Comparison of ENCODE assay signal across 1 cellular context in genomic region chr22:27433585-27434190, GRCh38.
A peak's percentile ranks its signal among the peaks of the same experiment; 100 is the strongest.
TF ChIP-seq lines count a peak whose summit lies in the region.

No MANE protein-coding gene starts in this region.

TF ChIP-seq in HepG2, 621 proteins besides CTCF, POLR2A, EP300 and RAD21 (continued from another document):
- TF ChIP-seq ZNF687 (CRISPR knock-in tag; IDR thresholded peaks at IDR 0.05) (no peak), SRSF1 (optimal IDR thresholded peaks at IDR 0.05; ENCODE audit: low read depth, low read length) (no peak), ZNF749 (CRISPR knock-in tag; IDR thresholded peaks at IDR 0.05; ENCODE audit: borderline replicate concordance) (no peak), ZNF224 (CRISPR knock-in tag; IDR thresholded peaks at IDR 0.05) (no peak), ZFYVE20 (CRISPR knock-in tag; IDR thresholded peaks at IDR 0.05; ENCODE audit: borderline replicate concordance, low read depth) (no peak), RBM22 (optimal IDR thresholded peaks at IDR 0.05; ENCODE audit: low read length) (no peak), ZNF280D (CRISPR knock-in tag; IDR thresholded peaks at IDR 0.05) (no peak), NR2F6 (IDR thresholded peaks at IDR 0.05) (peak; percentile 47; the same call in 1 of the 2 replicates), NR2F6 (CRISPR knock-in tag; IDR thresholded peaks at IDR 0.05) (no peak; the same call in 1 of the 2 replicates), ZNF281 (CRISPR knock-in tag; IDR thresholded peaks at IDR 0.05; ENCODE audit: borderline replicate concordance) (peak; percentile 81), E2F1 (CRISPR knock-in tag; IDR thresholded peaks at IDR 0.05) (no peak), ZNF446 (CRISPR knock-in tag; IDR thresholded peaks at IDR 0.05) (no peak), HNRNPH1 (optimal IDR thresholded peaks at IDR 0.05; ENCODE audit: low read depth, low read length) (no peak), ISL2 (CRISPR knock-in tag; IDR thresholded peaks at IDR 0.05) (no peak), NR2F1 (CRISPR knock-in tag; IDR thresholded peaks at IDR 0.05) (peak in 1 of 2 experiments; percentile 18; a peak in 1 of 4 replicates)
